1 cellular context compared by ENCODE assay signal in the genomic region with DNA sequence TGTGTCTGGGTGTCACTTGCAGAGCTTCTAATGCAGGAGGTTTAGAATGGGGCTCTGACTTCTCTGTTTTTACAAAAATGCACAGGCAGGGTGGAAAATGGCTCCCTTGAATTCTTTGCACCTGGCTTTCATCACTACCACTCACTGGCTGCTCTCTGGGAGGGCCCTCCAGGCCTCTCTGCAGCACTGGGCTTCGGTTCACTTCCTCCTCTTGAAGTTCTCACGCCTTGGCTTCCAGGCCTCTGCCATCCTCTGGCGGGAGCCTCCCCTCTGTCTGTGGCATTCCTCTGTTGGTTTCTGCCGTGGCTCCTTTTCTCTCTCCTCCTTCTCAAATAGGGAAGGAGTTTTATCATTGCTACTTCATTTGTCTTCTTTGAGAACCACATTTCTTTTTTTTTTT.
TF ChIP-seq lines count a peak whose summit lies in the region.

No MANE protein-coding gene starts in this region.

TF ChIP-seq in GM23338, 12 proteins besides CTCF, POLR2A, EP300 and RAD21 (continued from another document):
- TF ChIP-seq ZNF331 (CRISPR knock-in tag; IDR thresholded peaks at IDR 0.05; ENCODE audit: low read depth) (no peak), NANOG (IDR thresholded peaks at IDR 0.05; ENCODE audit: borderline replicate concordance) (no peak), ZNF114 (CRISPR knock-in tag; IDR thresholded peaks at IDR 0.05) (no peak), JUNB (IDR thresholded peaks at IDR 0.05; ENCODE audit: unreplicated experiment) (no peak), EZH2 (IDR thresholded peaks at IDR 0.05; ENCODE audit: low read depth, unreplicated experiment) (no peak), POLR2AphosphoS5 (IDR thresholded peaks at IDR 0.05; ENCODE audit: low read depth) (no peak), ETS1 (IDR thresholded peaks at IDR 0.05) (no peak)
